In genomic region chr4:159248383-159249178, GRCh38 we compare ENCODE assay signal across 1 cellular context.
TF ChIP-seq lines count a peak whose summit lies in the region.

No MANE protein-coding gene starts in this region.

TF ChIP-seq in endothelial cell of umbilical vein, 7 proteins besides CTCF, POLR2A, EP300 and RAD21 (continued from another document):
- TF ChIP-seq FOS (IDR thresholded peaks at IDR 0.05; ENCODE audit: borderline replicate concordance, insufficient read depth, low read length) (no peak), EZH2 (IDR thresholded peaks at IDR 0.05; ENCODE audit: borderline replicate concordance, low read depth, low read length, severe bottlenecking) (no peak), MYC (IDR thresholded peaks at IDR 0.05; ENCODE audit: low read depth, low read length) (no peak), JUN (IDR thresholded peaks at IDR 0.05; ENCODE audit: borderline replicate concordance, insufficient read depth, insufficient read length, low read depth) (no peak)
